ENCODE assay signal across 9 cellular contexts in genomic region chr2:163733301-163733938, GRCh38. TPM values are rescaled to one million over a fixed set of nuclear protein-coding genes. Genes with fewer than 3 reads are reported as not detected.
DNase-seq lines count a peak whose midpoint lies in the region; ATAC-seq and TF ChIP-seq lines count a peak whose summit lies in the region.
"Had no signal": no experiment of that assay in that cellular context is flagged by ENCODE, and none has a peak within 500 bp of the region (broad histone marks: within the 10 kb centered on the region; RNA-seq: fewer than 3 reads in every experiment).

No MANE protein-coding gene starts in this region.

- no peaks in the 10 kb centered on the region for H4K20me1 ChIP-seq in fibroblast of lung (ENCODE audit: control insufficient read depth, extremely low read depth, insufficient read depth, low read length)

- peaks cover 39% of the 10 kb centered on the region for H3K79me2 ChIP-seq in fibroblast of lung (ENCODE audit: control insufficient read depth, insufficient read depth, low read length)

- no peaks in the 10 kb centered on the region for H3K9me3 Mint-ChIP-seq in nephron
- peaks cover 6 to 9% of the 10 kb centered on the region in 2 donors for H3K9me3 Mint-ChIP-seq in activated naive CD4-positive, alpha-beta T cell treated with anti-CD3 and anti-CD28 coated beads, Interleukin-2, amount 50 U/mL, for 72 hours

- peak overlapping the region; percentile 86 to 91 (median 90) for H3K4me3 Mint-ChIP-seq in nephron

- TF ChIP-seq CTCF in fibroblast of lung (conservative IDR thresholded peaks at IDR 0.05 in 1 of 2, IDR thresholded peaks at IDR 0.05 in 1 of 2; ENCODE audit: low read depth in 1 of 2, low read length in 2 of 2) (no peak), nephron (IDR thresholded peaks at IDR 0.05; ENCODE audit: unreplicated experiment in 3 of 3) (no peak)

- H3K4me2 ChIP-seq in fibroblast of lung (ENCODE audit: extremely low read depth, insufficient read depth, low read length), result peak overlapping the region; percentile 87

- no peaks in the 10 kb centered on the region for H3K27me3 ChIP-seq in fibroblast of lung (ENCODE audit: control insufficient read depth, insufficient read depth, low read length)

- peak overlapping the region; percentile 75 for H3K27ac ChIP-seq in fibroblast of lung (ENCODE audit: insufficient read depth, low read length)

- DNase-seq in ACHN, result peak; percentile 59
- DNase-seq in NCI-H82 (lab: John Stamatoyannopoulos, UW), result peak; percentile 87
- peak; percentile 52 to 58 for DNase-seq in fibroblast of lung (ENCODE audit: low read depth in 2 of 2)
- no peak for DNase-seq in activated CD4-positive, alpha-beta T cell treated with anti-CD3 and anti-CD28 coated beads, Interleukin-2, amount 50 U/mL, for 1 hour
- no peak for DNase-seq in SIG-M5 treated with dmso at 0.1 percent for 504 hours (lab: John Stamatoyannopoulos, UW; ENCODE audit: unreplicated experiment)
- no peak for DNase-seq in activated naive CD4-positive, alpha-beta T cell treated with anti-CD3 and anti-CD28 coated beads, Interleukin-2, amount 50 U/mL, for 72 hours (ENCODE audit: low spot score in 2 of 2)
- DNase-seq in NCI-H2081 treated with DMSO at 0.1 percent for 48 hours (lab: John Stamatoyannopoulos, UW), result no peak

- peak overlapping the region; percentile 71 to 95 (median 82) for H3K4me3 ChIP-seq in fibroblast of lung (replicated peaks in 1 of 4; ENCODE audit: control extremely low read depth in 1 of 4, insufficient read depth in 1 of 4, low read depth in 3 of 4, low read length in 4 of 4)

- peak overlapping the region; percentile 16 for H3K9ac ChIP-seq in fibroblast of lung (ENCODE audit: insufficient read depth, low read length)

- H3K9me3 ChIP-seq in fibroblast of lung (ENCODE audit: control insufficient read depth, insufficient read depth, low read depth, low read length), result no peaks in the 10 kb centered on the region

- H3K27me3 Mint-ChIP-seq in nephron (ENCODE audit: low read depth), result peaks cover 15% of the 10 kb centered on the region

- H3K27ac Mint-ChIP-seq in nephron, result peak overlapping the region; percentile 88 to 97 (median 96)
- no peak overlapping the region for H3K27ac Mint-ChIP-seq in activated naive CD4-positive, alpha-beta T cell treated with anti-CD3 and anti-CD28 coated beads, Interleukin-2, amount 50 U/mL, for 72 hours

- H3K36me3 ChIP-seq in fibroblast of lung (ENCODE audit: control insufficient read depth, insufficient read depth, low read length), result no peaks in the 10 kb centered on the region

- peaks cover 29% of the 10 kb centered on the region for H3K4me1 Mint-ChIP-seq in nephron

- peak overlapping the region; percentile 63 for H2AFZ ChIP-seq in fibroblast of lung (ENCODE audit: low read length)

- no peaks in the 10 kb centered on the region for H3K36me3 Mint-ChIP-seq in nephron (ENCODE audit: low read depth)
- peaks cover 6 to 13% of the 10 kb centered on the region in 2 donors for H3K36me3 Mint-ChIP-seq in activated naive CD4-positive, alpha-beta T cell treated with anti-CD3 and anti-CD28 coated beads, Interleukin-2, amount 50 U/mL, for 72 hours

- no peak for ATAC-seq in activated naive CD4-positive, alpha-beta T cell treated with anti-CD3 and anti-CD28 coated beads, Interleukin-2, amount 50 U/mL, for 72 hours

- in situ Hi-C loops in ACHN (cut with HindIII; ENCODE audit: low pct_ligation_motif_present, low pct_unique_long_range_greater_than_20kb, low sequenced_read_pairs), result no loop called here

- peaks cover 4% of the 10 kb centered on the region for H3K4me1 ChIP-seq in fibroblast of lung (ENCODE audit: control insufficient read depth, extremely low read depth, insufficient read depth, low read length)

RNA-seq across cellular contexts. Expression of gene FIGN, which starts 2.4 kb away (rescaled TPM):
- total RNA-seq in fibroblast of lung, result 0.51 and 1.5 TPM in 2 replicates
- polyA plus RNA-seq in fibroblast of lung, result 1.3 and 1.6 TPM in 2 replicates
- polyA plus RNA-seq in fibroblast of lung (2012), result 0.96 and 1.8 TPM in 2 replicates
- 1.6 and 3.2 TPM in 2 replicates for polyA minus RNA-seq in fibroblast of lung (ENCODE audit: low replicate concordance)
- total RNA-seq in activated naive CD4-positive, alpha-beta T cell treated with anti-CD3 and anti-CD28 coated beads, Interleukin-2, amount 50 U/mL, for 72 hours, result not detected
- total RNA-seq: T-helper 2 cell treated with Interferon-gamma antibody and Interleukin-4, amounts not matched to agents 100 ng/mL and 5 ng/mL, for 36 hours had no signal

Comparison
In these comparisons a context has a peak if more than half of its experiments do, and no peak if none do; other contexts are left out.
1. DNase-seq: peak in ACHN (single experiment), NCI-H82 (single experiment) and fibroblast of lung (2 of 2); none in activated CD4-positive, alpha-beta T cell treated with anti-CD3 and anti-CD28 coated beads, Interleukin-2, amount 50 U/mL, for 1 hour (single experiment), SIG-M5 treated with dmso at 0.1 percent for 504 hours (single experiment), activated naive CD4-positive, alpha-beta T cell treated with anti-CD3 and anti-CD28 coated beads, Interleukin-2, amount 50 U/mL, for 72 hours (0 of 2) and NCI-H2081 treated with DMSO at 0.1 percent for 48 hours (single experiment).
2. H3K27ac Mint-ChIP-seq: peak in nephron (3 of 3); none in activated naive CD4-positive, alpha-beta T cell treated with anti-CD3 and anti-CD28 coated beads, Interleukin-2, amount 50 U/mL, for 72 hours (0 of 2).